Comparison of ENCODE assay signal across 28 cellular contexts in the genomic region with DNA sequence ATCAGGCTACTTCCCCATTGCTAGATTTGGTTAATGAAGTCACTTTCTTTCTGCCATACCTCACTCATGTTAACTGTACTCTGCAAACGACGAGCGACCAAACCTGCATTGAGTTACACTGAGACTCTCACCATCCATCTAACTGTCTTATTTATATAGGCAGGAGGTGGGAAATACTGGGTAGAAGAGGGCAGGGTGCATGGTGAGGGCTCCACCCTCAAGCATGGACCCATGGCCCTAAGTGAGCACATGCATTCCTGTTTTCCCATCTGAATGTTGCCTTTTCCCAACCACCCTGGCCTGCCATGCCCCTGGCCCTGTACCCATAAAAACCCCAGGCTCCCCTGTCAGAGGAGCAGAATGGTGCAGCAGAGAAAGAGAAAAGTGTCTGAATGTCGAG.
"Had no signal": no experiment of that assay in that cellular context is flagged by ENCODE, and none has a peak within 500 bp of the region (broad histone marks: within the 10 kb centered on the region; RNA-seq: fewer than 3 reads in every experiment).

No MANE protein-coding gene starts in this region.

- H3K27ac Mint-ChIP-seq: activated CD4-positive, alpha-beta memory T cell treated with anti-CD3 and anti-CD28 coated beads for 36 hours; activated CD4-positive, alpha-beta T cell treated with anti-CD3 and anti-CD28 coated beads for 36 hours; activated CD4-positive, alpha-beta T cell treated with anti-CD3 and anti-CD28 coated beads, Interleukin-2, amount 10 ng/mL, durations not matched to agents 24 days and 14 days; activated CD8-positive, alpha-beta memory T cell treated with anti-CD3 and anti-CD28 coated beads, Interleukin-2, amount 10 ng/mL, durations not matched to agents 7 days and 5 days; activated CD8-positive, alpha-beta T cell treated with anti-CD3 and anti-CD28 coated beads, Interleukin-2, amount 10 ng/mL, durations not matched to agents 7 days and 5 days; activated T-helper 17 cell treated with anti-CD3 and anti-CD28 coated beads, Interleukin-2, amount 50 U/mL, for 72 hours; endodermal cell; T-helper 2 cell treated with Interferon-gamma antibody and Interleukin-4, amounts not matched to agents 5 μg/mL and 100 μg/mL, for 36 hours had no signal

- ATAC-seq: activated CD4-positive, alpha-beta T cell treated with anti-CD3 and anti-CD28 coated beads for 36 hours; activated CD8-positive, alpha-beta memory T cell treated with anti-CD3 and anti-CD28 coated beads, Interleukin-2, amount 10 ng/mL, durations not matched to agents 7 days and 5 days; activated CD8-positive, alpha-beta T cell treated with anti-CD3 and anti-CD28 coated beads, Interleukin-2, amount 10 ng/mL, durations not matched to agents 7 days and 5 days; activated T-cell treated with anti-CD3 and anti-CD28 coated beads, Interleukin-2, amount 50 U/mL, for 4 hours; activated T-helper 17 cell treated with anti-CD3 and anti-CD28 coated beads, Interleukin-2, amount 50 U/mL, for 72 hours; body of pancreas; esophagus mucosa; T-helper 17 cell had no signal

- H3K9me3 Mint-ChIP-seq: activated CD4-positive, alpha-beta memory T cell treated with anti-CD3 and anti-CD28 coated beads for 36 hours; activated T-cell treated with anti-CD3 and anti-CD28 coated beads, Interleukin-2, amount 50 U/mL, for 4 hours; activated T-helper 17 cell treated with anti-CD3 and anti-CD28 coated beads, Interleukin-2, amount 50 U/mL, for 72 hours had no signal

- H3K27me3 Mint-ChIP-seq: activated CD4-positive, alpha-beta memory T cell treated with anti-CD3 and anti-CD28 coated beads for 36 hours; activated CD4-positive, alpha-beta T cell treated with anti-CD3 and anti-CD28 coated beads for 36 hours; activated naive CD8-positive, alpha-beta T cell; activated T-helper 17 cell treated with anti-CD3 and anti-CD28 coated beads, Interleukin-2, amount 50 U/mL, for 72 hours; T-helper 17 cell had no signal

- H3K9me3 ChIP-seq: body of pancreas had no signal

- DNase-seq: activated CD4-positive, alpha-beta memory T cell treated with anti-CD3 and anti-CD28 coated beads for 36 hours; activated CD4-positive, alpha-beta T cell treated with anti-CD3 and anti-CD28 coated beads for 36 hours; activated CD4-positive, alpha-beta T cell treated with anti-CD3 and anti-CD28 coated beads, Interleukin-2, amount 10 ng/mL, durations not matched to agents 24 days and 14 days; activated CD4-positive, CD25-positive, alpha-beta regulatory T cell; activated CD4-positive, CD25-positive, alpha-beta regulatory T cell treated with anti-CD3 and anti-CD28 coated beads, Interleukin-2, amount 50 U/mL, for 72 hours; activated CD8-positive, alpha-beta memory T cell treated with anti-CD3 and anti-CD28 coated beads, Interleukin-2, amount 10 ng/mL, durations not matched to agents 7 days and 5 days; activated CD8-positive, alpha-beta T cell treated with anti-CD3 and anti-CD28 coated beads, Interleukin-2, amount 10 ng/mL, durations not matched to agents 7 days and 5 days; activated effector memory CD4-positive, alpha-beta T cell treated with Interleukin-2 at 50 U/mL for 16 hours; activated gamma-delta T cell treated with Interleukin-2 at 50 U/mL for 16 hours; activated naive CD4-positive, alpha-beta T cell treated with anti-CD3 and anti-CD28 coated beads, Interleukin-2, amount 50 U/mL, for 16 hours; activated naive CD4-positive, alpha-beta T cell treated with Interleukin-2 at 50 U/mL for 16 hours; activated T-cell treated with anti-CD3 and anti-CD28 coated beads, Interleukin-2, amount 50 U/mL, for 4 hours; amygdala; aorta; body of pancreas; caudate nucleus; effector memory CD4-positive, alpha-beta T cell; endodermal cell; foreskin fibroblast; head of caudate nucleus; SW 1271; T-helper 1 cell; T-helper 17 cell; T1000 had no signal

- H3K27me3 ChIP-seq: body of pancreas had no signal

- H3K27ac ChIP-seq: body of pancreas had no signal

- H3K4me3 ChIP-seq: body of pancreas had no signal

- H3K36me3 Mint-ChIP-seq: activated CD4-positive, alpha-beta memory T cell treated with anti-CD3 and anti-CD28 coated beads for 36 hours had no signal

- H3K4me3 Mint-ChIP-seq: activated CD4-positive, alpha-beta memory T cell treated with anti-CD3 and anti-CD28 coated beads for 36 hours; activated CD4-positive, alpha-beta T cell treated with anti-CD3 and anti-CD28 coated beads for 36 hours; activated CD4-positive, alpha-beta T cell treated with anti-CD3 and anti-CD28 coated beads, Interleukin-2, amount 10 ng/mL, durations not matched to agents 24 days and 14 days; activated CD8-positive, alpha-beta memory T cell treated with anti-CD3 and anti-CD28 coated beads, Interleukin-2, amount 10 ng/mL, durations not matched to agents 7 days and 5 days; activated CD8-positive, alpha-beta T cell treated with anti-CD3 and anti-CD28 coated beads, Interleukin-2, amount 10 ng/mL, durations not matched to agents 7 days and 5 days; activated naive CD8-positive, alpha-beta T cell; activated T-cell treated with anti-CD3 and anti-CD28 coated beads, Interleukin-2, amount 50 U/mL, for 4 hours; activated T-helper 17 cell treated with anti-CD3 and anti-CD28 coated beads, Interleukin-2, amount 50 U/mL, for 72 hours; endodermal cell; T-helper 17 cell; T-helper 2 cell treated with Interferon-gamma antibody and Interleukin-4, amounts not matched to agents 5 μg/mL and 100 μg/mL, for 36 hours had no signal
